ENCODE assay signal across 15 cellular contexts in the genomic region with DNA sequence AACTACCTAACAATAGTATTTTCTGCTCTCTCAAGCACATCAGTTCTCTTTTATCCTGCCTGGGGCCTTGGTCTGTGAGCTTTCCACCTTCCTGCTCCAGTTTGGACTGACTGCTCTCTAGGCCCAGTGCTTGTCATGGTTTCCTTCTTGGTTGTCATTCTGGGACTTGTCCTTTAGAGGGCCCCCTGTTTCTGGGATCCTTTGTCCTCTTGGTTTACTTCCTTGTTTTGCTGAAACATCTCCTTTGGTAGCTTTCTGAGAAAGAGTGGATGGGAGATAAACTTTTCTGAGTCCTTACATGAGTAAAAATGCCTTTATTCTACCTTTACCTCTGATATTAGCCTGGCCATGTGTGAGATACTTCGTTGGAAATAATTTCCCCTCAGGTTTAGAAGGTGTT. TPM values are rescaled to one million over a fixed set of nuclear protein-coding genes. Genes with fewer than 3 reads are reported as not detected.
DNase-seq lines count a peak whose midpoint lies in the region; ATAC-seq and TF ChIP-seq lines count a peak whose summit lies in the region.
"Had no signal": no experiment of that assay in that cellular context is flagged by ENCODE, and none has a peak within 500 bp of the region (broad histone marks: within the 10 kb centered on the region; RNA-seq: fewer than 3 reads in every experiment).

No MANE protein-coding gene starts in this region.

- H3K9me3 ChIP-seq in MM.1S (replicated peaks; ENCODE audit: insufficient read depth, low read length): no peaks in the 10 kb centered on the region

- no peak overlapping the region for H3K4me2 ChIP-seq in MM.1S (ENCODE audit: low read depth, low read length)
- H3K4me2 ChIP-seq: PC-9 had no signal

- no peaks in the 10 kb centered on the region for H3K36me3 ChIP-seq in MM.1S (replicated peaks; ENCODE audit: insufficient read depth, low read length)
- H3K36me3 ChIP-seq: esophagus squamous epithelium had no signal

- no peaks in the 10 kb centered on the region for H3F3A ChIP-seq in MM.1S (ENCODE audit: insufficient read depth, low read length)

- H3K27ac ChIP-seq in MM.1S (ENCODE audit: low read length): no peak overlapping the region
- H3K27ac ChIP-seq: esophagus squamous epithelium, PC-9 had no signal

- H3K4me3 Mint-ChIP-seq in activated CD8-positive, alpha-beta memory T cell treated with anti-CD3 and anti-CD28 coated beads, Interleukin-2, amount 10 ng/mL, durations not matched to agents 7 days and 5 days: no peak overlapping the region
- no peak overlapping the region for H3K4me3 Mint-ChIP-seq in type B pancreatic cell
- H3K4me3 Mint-ChIP-seq: activated naive CD4-positive, alpha-beta T cell treated with anti-CD3 and anti-CD28 coated beads, Interleukin-2, amount 50 U/mL, for 24 hours; stimulated activated effector memory CD8-positive, alpha-beta T cell treated with anti-CD3 and anti-CD28 coated beads, Interleukin-12 subunit alpha, Interleukin-12 subunit beta, amount 100 ng/mL, for 72 hours; T-helper 2 cell treated with Interferon-gamma antibody and Interleukin-4, amounts not matched to agents 5 μg/mL and 100 μg/mL, for 36 hours had no signal

- no peak overlapping the region for H3K4me3 ChIP-seq in MM.1S (ENCODE audit: low read length)
- H3K4me3 ChIP-seq in choroid plexus epithelial cell (ENCODE audit: low read depth, low read length): no peak overlapping the region
- H3K4me3 ChIP-seq: esophagus squamous epithelium, PC-9 had no signal

- H3K4me1 ChIP-seq in MM.1S (ENCODE audit: low read length): no peaks in the 10 kb centered on the region

- no peaks in the 10 kb centered on the region for H3K9me2 ChIP-seq in MM.1S (replicated peaks; ENCODE audit: insufficient read depth, low read length)

- peaks cover 4% of the 10 kb centered on the region for H3K36me3 Mint-ChIP-seq in activated CD8-positive, alpha-beta memory T cell treated with anti-CD3 and anti-CD28 coated beads, Interleukin-2, amount 10 ng/mL, durations not matched to agents 7 days and 5 days
- no peaks in the 10 kb centered on the region for H3K36me3 Mint-ChIP-seq in type B pancreatic cell
- H3K36me3 Mint-ChIP-seq: stimulated activated effector memory CD8-positive, alpha-beta T cell treated with anti-CD3 and anti-CD28 coated beads, Interleukin-12 subunit alpha, Interleukin-12 subunit beta, amount 100 ng/mL, for 72 hours had no signal

- no peak for ATAC-seq in activated CD8-positive, alpha-beta memory T cell treated with anti-CD3 and anti-CD28 coated beads, Interleukin-2, amount 10 ng/mL, durations not matched to agents 7 days and 5 days
- ATAC-seq: stimulated activated effector memory CD8-positive, alpha-beta T cell treated with anti-CD3 and anti-CD28 coated beads, Interleukin-12 subunit alpha, Interleukin-12 subunit beta, amount 100 ng/mL, for 72 hours had no signal

- TF ChIP-seq CTCF in MM.1S (IDR thresholded peaks at IDR 0.05; ENCODE audit: low read length): peak; percentile 14
- TF ChIP-seq CTCF in choroid plexus epithelial cell (conservative IDR thresholded peaks at IDR 0.05; ENCODE audit: low read depth, low read length): peak; percentile 12
- TF ChIP-seq CTCF in type B pancreatic cell (conservative IDR thresholded peaks at IDR 0.05): peak; percentile 19

- no peaks in the 10 kb centered on the region for H4K20me1 ChIP-seq in MM.1S (ENCODE audit: insufficient read depth, low read length)

- DNase-seq in activated CD8-positive, alpha-beta memory T cell treated with anti-CD3 and anti-CD28 coated beads, Interleukin-2, amount 10 ng/mL, durations not matched to agents 7 days and 5 days: peak; percentile 26
- DNase-seq in activated CD8-positive, alpha-beta memory T cell treated with anti-CD3 and anti-CD28 coated beads, Interleukin-2, amount 50 U/mL, for 4 hours: no peak
- DNase-seq in MM.1S (no peak), choroid plexus epithelial cell (ENCODE audit: low read depth) (no peak), type B pancreatic cell (ENCODE audit: extremely low spot score, unreplicated experiment) (no peak), GOT3 (lab: John Stamatoyannopoulos, UW) (no peak)
- DNase-seq in effector CD8-positive, alpha-beta T cell (lab: John Stamatoyannopoulos, UW): no peak
- DNase-seq in activated CD4-positive, alpha-beta T cell treated with anti-CD3 and anti-CD28 coated beads for 1 hour: no peak
- DNase-seq: esophagus squamous epithelium, NCI-H2029 treated with DMSO at 0.1 percent for 48 hours, PC-9 had no signal

- H3K9ac ChIP-seq in MM.1S (ENCODE audit: low read length): no peak overlapping the region

- no peak overlapping the region for H3K27ac Mint-ChIP-seq in activated CD8-positive, alpha-beta memory T cell treated with anti-CD3 and anti-CD28 coated beads, Interleukin-2, amount 10 ng/mL, durations not matched to agents 7 days and 5 days
- no peak overlapping the region for H3K27ac Mint-ChIP-seq in type B pancreatic cell
- H3K27ac Mint-ChIP-seq: activated naive CD4-positive, alpha-beta T cell treated with anti-CD3 and anti-CD28 coated beads, Interleukin-2, amount 50 U/mL, for 24 hours; stimulated activated effector memory CD8-positive, alpha-beta T cell treated with anti-CD3 and anti-CD28 coated beads, Interleukin-12 subunit alpha, Interleukin-12 subunit beta, amount 100 ng/mL, for 72 hours; T-helper 2 cell treated with Interferon-gamma antibody and Interleukin-4, amounts not matched to agents 5 μg/mL and 100 μg/mL, for 36 hours had no signal

- H3K27me3 ChIP-seq in MM.1S (replicated peaks; ENCODE audit: insufficient read depth, low read length): no peaks in the 10 kb centered on the region
- H3K27me3 ChIP-seq: esophagus squamous epithelium had no signal

- peaks cover 6% of the 10 kb centered on the region for H3K9me3 Mint-ChIP-seq in activated CD8-positive, alpha-beta memory T cell treated with anti-CD3 and anti-CD28 coated beads, Interleukin-2, amount 10 ng/mL, durations not matched to agents 7 days and 5 days (ENCODE audit: low read depth)
- H3K9me3 Mint-ChIP-seq in type B pancreatic cell: peaks cover 9% of the 10 kb centered on the region

- no peaks in the 10 kb centered on the region for H3K4me1 Mint-ChIP-seq in activated CD8-positive, alpha-beta memory T cell treated with anti-CD3 and anti-CD28 coated beads, Interleukin-2, amount 10 ng/mL, durations not matched to agents 7 days and 5 days
- no peaks in the 10 kb centered on the region for H3K4me1 Mint-ChIP-seq in type B pancreatic cell (ENCODE audit: unreplicated experiment)
- H3K4me1 Mint-ChIP-seq: activated naive CD4-positive, alpha-beta T cell treated with anti-CD3 and anti-CD28 coated beads, Interleukin-2, amount 50 U/mL, for 24 hours had no signal

- H3K27me3 Mint-ChIP-seq in activated CD8-positive, alpha-beta memory T cell treated with anti-CD3 and anti-CD28 coated beads, Interleukin-2, amount 10 ng/mL, durations not matched to agents 7 days and 5 days: no peaks in the 10 kb centered on the region
- peaks cover 10% of the 10 kb centered on the region for H3K27me3 Mint-ChIP-seq in type B pancreatic cell
- H3K27me3 Mint-ChIP-seq: activated naive CD4-positive, alpha-beta T cell treated with anti-CD3 and anti-CD28 coated beads, Interleukin-2, amount 50 U/mL, for 24 hours had no signal

- H2AFZ ChIP-seq in MM.1S (ENCODE audit: low read length): no peak overlapping the region
- H2AFZ ChIP-seq: PC-9 had no signal

- no peaks in the 10 kb centered on the region for H3K79me2 ChIP-seq in MM.1S (ENCODE audit: low read length)

- CTCF ChIA-PET in activated CD8-positive, alpha-beta memory T cell treated with anti-CD3 and anti-CD28 coated beads, Interleukin-2, amount 10 ng/mL, durations not matched to agents 7 days and 5 days (lab: Charles Lee): interaction anchor here (0.7 to 1.1 kb wide), 2 partner anchors 10 to 34 kb away, joined by 3 to 4 read pairs; no protein-coding TSS in a partner anchor

RNA-seq across cellular contexts. Expression of gene SLC1A7, which starts 4.7 kb away (rescaled TPM):
- total RNA-seq in activated CD8-positive, alpha-beta memory T cell treated with anti-CD3 and anti-CD28 coated beads, Interleukin-2, amount 10 ng/mL, durations not matched to agents 7 days and 5 days: not detected
- total RNA-seq in type B pancreatic cell (ENCODE audit: low replicate concordance): not detected in 2 replicates
- total RNA-seq: cerebellum, PC-9 had no signal

RNA-seq across cellular contexts. Expression of gene CPT2, which starts 58.9 kb away (rescaled TPM):
- total RNA-seq in activated CD8-positive, alpha-beta memory T cell treated with anti-CD3 and anti-CD28 coated beads, Interleukin-2, amount 10 ng/mL, durations not matched to agents 7 days and 5 days: 10 to 100 TPM; 11.5 to 13.5 TPM
- total RNA-seq in type B pancreatic cell (ENCODE audit: low replicate concordance): 26.8 and 28.2 TPM in 2 replicates
